ENCODE assay signal across 18 cellular contexts in genomic region chr21:21324297-21324696, GRCh38.
"Had no signal": no experiment of that assay in that cellular context is flagged by ENCODE, and none has a peak within 500 bp of the region (broad histone marks: within the 10 kb centered on the region; RNA-seq: fewer than 3 reads in every experiment).

No MANE protein-coding gene starts in this region.

- H3K27ac ChIP-seq: brain microvascular endothelial cell, coronary artery, right atrium auricular region, skin epidermis, thyroid gland had no signal

- H3K9me3 ChIP-seq: right atrium auricular region, thyroid gland had no signal

- ATAC-seq: left ventricle myocardium superior; natural killer cell; stimulated activated naive B cell treated with anti-CD40 and anti-IgM and Interleukin-4, amounts not matched to agents 10 μg/mL and 1 μg/mL and 100 μg/mL, for 72 hours had no signal

- H3K4me1 Mint-ChIP-seq: central memory CD8-positive, alpha-beta T cell; natural killer cell; stimulated activated naive B cell treated with anti-CD40 and anti-IgM and Interleukin-4, amounts not matched to agents 10 μg/mL and 1 μg/mL and 100 μg/mL, for 72 hours had no signal

- H3K27me3 ChIP-seq: brain microvascular endothelial cell, right atrium auricular region, thyroid gland had no signal

- H3K4me1 ChIP-seq: right atrium auricular region, thyroid gland had no signal

- H3K9me3 Mint-ChIP-seq: stimulated activated naive B cell treated with anti-CD40 and anti-IgM and Interleukin-4, amounts not matched to agents 10 μg/mL and 1 μg/mL and 100 μg/mL, for 72 hours had no signal

- H3K4me3 Mint-ChIP-seq: central memory CD8-positive, alpha-beta T cell; natural killer cell; stimulated activated naive B cell treated with anti-CD40 and anti-IgM and Interleukin-4, amounts not matched to agents 10 μg/mL and 1 μg/mL and 100 μg/mL, for 72 hours had no signal

- DNase-seq: activated CD4-positive, alpha-beta T cell treated with anti-CD3 and anti-CD28 coated beads, Interleukin-2, amount 50 U/mL, for 1 hour; activated naive CD4-positive, alpha-beta T cell; anterior cingulate cortex; brain microvascular endothelial cell; foreskin melanocyte; kidney glomerular epithelial cell; left ventricle myocardium superior; mesenchymal stem cell; natural killer cell; posterior cingulate gyrus; stimulated activated CD4-positive, alpha-beta T cell treated with anti-CD3 and anti-CD28 coated beads, Interleukin-15, amount 100 ng/mL, for 24 hours; stimulated activated CD4-positive, alpha-beta T cell treated with anti-CD3 and anti-CD28 coated beads, Interleukin-4, amount 100 ng/mL, for 1 hour; stimulated activated naive B cell treated with anti-CD40 and anti-IgM and Interleukin-4, amounts not matched to agents 10 μg/mL and 1 μg/mL and 100 μg/mL, for 72 hours; thyroid gland had no signal

- H3K27me3 Mint-ChIP-seq: central memory CD8-positive, alpha-beta T cell; stimulated activated naive B cell treated with anti-CD40 and anti-IgM and Interleukin-4, amounts not matched to agents 10 μg/mL and 1 μg/mL and 100 μg/mL, for 72 hours had no signal

- H3K36me3 Mint-ChIP-seq: natural killer cell; stimulated activated naive B cell treated with anti-CD40 and anti-IgM and Interleukin-4, amounts not matched to agents 10 μg/mL and 1 μg/mL and 100 μg/mL, for 72 hours had no signal

- H3K27ac Mint-ChIP-seq: natural killer cell; stimulated activated naive B cell treated with anti-CD40 and anti-IgM and Interleukin-4, amounts not matched to agents 10 μg/mL and 1 μg/mL and 100 μg/mL, for 72 hours had no signal
